Comparison of ENCODE assay signal across 8 cellular contexts in the genomic region with DNA sequence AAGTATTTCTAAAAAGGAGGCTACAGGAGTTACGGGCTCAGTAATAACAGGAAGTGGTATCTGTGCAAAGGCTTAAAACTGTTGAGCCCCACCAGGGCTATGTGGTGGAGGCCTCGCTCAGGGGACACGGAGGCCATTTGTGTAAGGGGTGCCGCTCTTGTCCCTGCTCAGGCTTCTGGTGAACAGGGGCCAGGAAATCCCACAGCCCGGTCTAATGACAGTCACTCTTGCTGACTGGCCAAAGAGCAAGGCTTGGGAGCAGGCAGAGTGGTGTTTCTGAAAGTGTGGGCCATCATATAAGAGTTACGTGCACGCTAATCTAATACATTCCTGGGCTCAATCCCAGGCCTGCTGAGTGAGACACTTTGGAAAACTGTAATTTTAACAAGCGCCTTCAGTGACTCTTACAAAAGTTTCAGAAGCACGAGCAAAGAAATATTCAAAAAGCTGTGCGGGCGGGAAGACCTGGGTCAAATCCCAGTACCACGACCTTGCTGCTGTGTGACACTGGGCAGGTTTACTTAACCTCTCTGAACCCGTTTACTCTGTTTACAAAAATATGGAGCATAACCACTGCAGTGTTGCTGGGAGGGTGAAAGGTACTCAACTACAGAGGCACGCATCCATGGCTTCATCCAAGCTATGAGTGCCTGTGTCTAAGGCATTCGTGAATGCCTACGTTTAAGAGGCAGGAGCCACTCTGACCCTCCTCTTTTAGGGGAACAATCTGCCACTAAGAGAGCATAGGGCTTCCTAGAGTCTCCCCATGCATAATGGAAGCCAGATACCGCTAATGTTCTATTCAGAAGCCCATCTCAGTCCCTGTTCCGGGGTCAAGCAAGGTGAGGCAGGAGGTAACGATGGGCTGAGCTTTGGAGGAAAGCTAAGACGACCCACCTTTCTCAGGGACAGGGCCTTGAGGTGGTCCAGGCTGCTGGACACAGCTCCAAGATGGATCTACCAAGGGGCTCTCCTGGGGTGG. TPM values are rescaled to one million over a fixed set of nuclear protein-coding genes. Genes with fewer than 3 reads are reported as not detected.
DNase-seq lines count a peak whose midpoint lies in the region; ATAC-seq and TF ChIP-seq lines count a peak whose summit lies in the region.

No MANE protein-coding gene starts in this region.

- peak; percentile 34 for ATAC-seq in aorta (ENCODE audit: low FRiP score)

- H3K4me1 ChIP-seq in adrenal gland (replicated peaks in 1 of 2), result peaks cover 0 to 4% of the 10 kb centered on the region in 2 donors
- H3K4me1 ChIP-seq in mucosa of rectum (ENCODE audit: control insufficient read depth in 2 of 2, insufficient read depth in 2 of 2, low read length in 2 of 2), result peaks cover 3 to 7% of the 10 kb centered on the region in 2 donors
- H3K4me1 ChIP-seq in aorta (ENCODE audit: control insufficient read depth in 1 of 2, insufficient read depth in 2 of 2, low read length in 2 of 2), result no peaks in the 10 kb centered on the region

- peak overlapping the region; percentile 52 to 66 for H3K9ac ChIP-seq in mucosa of rectum (ENCODE audit: low read depth in 1 of 2, low read length in 2 of 2)

- no peaks in the 10 kb centered on the region for H3K9me3 ChIP-seq in adrenal gland (replicated peaks in 1 of 3)
- H3K9me3 ChIP-seq in mucosa of rectum (ENCODE audit: control insufficient read depth in 2 of 2, low read length in 2 of 2), result no peaks in the 10 kb centered on the region
- no peaks in the 10 kb centered on the region for H3K9me3 ChIP-seq in aorta (ENCODE audit: control insufficient read depth, low read length)

- intact Hi-C loops in adrenal gland (cut with DNase I) (loop anchor here in 1 of 2 donors (10.0 kb wide), 1 partner anchor 86 kb away; no protein-coding TSS in a partner anchor), aorta (cut with DNase I) (loop anchor here (5.0 to 10.0 kb wide), 8 partner anchors 34 to 356 kb away; no protein-coding TSS in a partner anchor)

- H3K4me3 ChIP-seq in adrenal gland, result peak overlapping the region in 2 of 4 donors; percentile 33 to 76
- peak overlapping the region; percentile 65 to 72 for H3K4me3 ChIP-seq in mucosa of rectum (ENCODE audit: low read length in 2 of 2)
- peak overlapping the region; percentile 64 to 96 for H3K4me3 ChIP-seq in aorta (ENCODE audit: low read length in 2 of 2)

- DNase-seq in stimulated activated CD4-positive, alpha-beta T cell treated with anti-CD3 and anti-CD28 coated beads, Interleukin-15, amount 100 ng/mL, for 24 hours, result peak; percentile 26
- DNase-seq in stimulated activated CD4-positive, alpha-beta T cell treated with anti-CD3 and anti-CD28 coated beads, Interleukin-1b, Interleukin-23, amount 100 ng/mL, for 48 hours, result no peak
- no peak for DNase-seq in adrenal gland
- DNase-seq in aorta, result peak in 1 of 2 donors; percentile 53
- DNase-seq in GM19238 (ENCODE audit: insufficient read length, low spot score), result no peak
- DNase-seq in NCI-H748 treated with DMSO at 0.1 percent for 48 hours (lab: John Stamatoyannopoulos, UW), result no peak
- DNase-seq in erythroblast (lab: John Stamatoyannopoulos, UW), result no peak

- H3K36me3 ChIP-seq in adrenal gland (replicated peaks in 1 of 2), result no peaks in the 10 kb centered on the region
- no peaks in the 10 kb centered on the region for H3K36me3 ChIP-seq in mucosa of rectum (ENCODE audit: control insufficient read depth in 2 of 2, insufficient read depth in 2 of 2, low read length in 2 of 2)
- H3K36me3 ChIP-seq in aorta (ENCODE audit: control insufficient read depth in 1 of 2, insufficient read depth in 2 of 2, low read length in 1 of 2), result no peaks in the 10 kb centered on the region

- H3K27ac ChIP-seq in adrenal gland, result peak overlapping the region in 4 of 5 donors; percentile 6 to 75 (median 58)
- H3K27ac ChIP-seq in mucosa of rectum (ENCODE audit: low read depth in 2 of 2, low read length in 2 of 2), result peak overlapping the region; percentile 63 to 75
- peak overlapping the region; percentile 56 to 77 for H3K27ac ChIP-seq in aorta (ENCODE audit: low read depth in 1 of 2, low read length in 2 of 2)

- TF ChIP-seq POLR2A in adrenal gland (IDR thresholded peaks at IDR 0.05) (no peak), erythroblast (IDR thresholded peaks at IDR 0.05; ENCODE audit: low read length) (no peak)

- WGBS in adrenal gland, 4 donors, result 50 to 62% (median 54%) methylated on average over 20 of the region's 20 CpGs
- 9 to 12% methylated on average over 20 of the region's 20 CpGs for WGBS in aorta, 2 donors

- H3K27me3 ChIP-seq in adrenal gland (peaks cover 8% of the 10 kb centered on the region), mucosa of rectum (ENCODE audit: control insufficient read depth in 2 of 2, insufficient read depth in 2 of 2, low read length in 2 of 2) (no peaks in the 10 kb centered on the region), aorta (ENCODE audit: control insufficient read depth in 1 of 2, insufficient read depth in 2 of 2, low read length in 1 of 2) (no peaks in the 10 kb centered on the region)

- no peak for TF ChIP-seq CTCF in adrenal gland (IDR thresholded peaks at IDR 0.05)

RNA-seq across cellular contexts. Expression of a gene that starts 2.0 kb away (rescaled TPM):
- 10 to 100 TPM in 7 of 8 donors, 1 to 10 TPM in 1; 5.6 to 31.8 (median 22.3) TPM for total RNA-seq in adrenal gland
- 10 to 100 TPM in 2 of 3 donors, 1 to 10 TPM in 1; 6.5 to 19.6 (median 11.1) TPM for polyA plus RNA-seq in adrenal gland
- total RNA-seq in aorta, result 10 to 100 TPM; 19.9 to 55.0 TPM
- 10 to 100 TPM in 1 of 2 donors, 1 to 10 TPM in 1; 3.6 to 24.4 TPM for polyA plus RNA-seq in aorta
